ENCODE assay signal across 11 cellular contexts in the genomic region with DNA sequence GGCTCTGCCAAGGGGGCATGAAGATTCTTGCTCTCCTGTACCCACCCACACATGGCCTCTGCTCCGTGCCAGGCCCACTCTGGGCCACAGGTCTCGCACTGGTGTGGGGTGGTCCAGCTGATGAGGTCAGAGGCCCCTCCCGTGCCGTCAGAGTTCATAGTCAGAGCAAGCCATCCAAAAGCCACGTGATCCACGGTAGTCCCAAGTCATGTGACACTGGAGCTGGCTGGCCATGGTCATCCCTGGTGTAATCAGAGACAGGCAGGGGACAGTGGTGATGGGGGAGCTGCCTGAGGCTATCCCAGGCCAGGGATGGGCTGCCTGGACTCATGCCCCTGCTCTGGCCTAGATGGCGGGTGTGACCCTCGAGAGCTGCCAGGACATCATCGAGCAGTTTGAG. TPM values are rescaled to one million over a fixed set of nuclear protein-coding genes. Genes with fewer than 3 reads are reported as not detected.
"Had no signal": no experiment of that assay in that cellular context is flagged by ENCODE, and none has a peak within 500 bp of the region (broad histone marks: within the 10 kb centered on the region; RNA-seq: fewer than 3 reads in every experiment).

No MANE protein-coding gene starts in this region.

- H3K27ac ChIP-seq: GM23248, HL-60 had no signal

- H3K36me3 ChIP-seq: HAP-1 had no signal

- H3K9ac ChIP-seq: GM23248 had no signal

- H3K4me3 ChIP-seq: GM23248, HAP-1 had no signal

- H2AFZ ChIP-seq: GM23248 had no signal

- H3K4me1 ChIP-seq: HAP-1 had no signal

- DNase-seq: GM23248, GOT3, H7, HFFc6, KG1 had no signal

- ATAC-seq: HCT116 had no signal

RNA-seq across cellular contexts. Expression of gene PLCH2, which starts 10.5 kb away (rescaled TPM):
- total RNA-seq: GM23248 had no signal
- polyA plus RNA-seq: GM23248 had no signal

RNA-seq across cellular contexts. Expression of gene HES5, which starts 43.5 kb away (rescaled TPM):
- total RNA-seq: GM23248, H4, HT1080 had no signal
- polyA plus RNA-seq: GM23248, IgD-negative memory B cell had no signal
